7 cellular contexts compared by ENCODE assay signal in genomic region chr16:67227567-67227921, GRCh38. TPM values are rescaled to one million over a fixed set of nuclear protein-coding genes. Genes with fewer than 3 reads are reported as not detected.
DNase-seq lines count a peak whose midpoint lies in the region; ATAC-seq and TF ChIP-seq lines count a peak whose summit lies in the region.

No MANE protein-coding gene starts in this region.

- no peaks in the 10 kb centered on the region for H3K27me3 ChIP-seq in HL-60 (ENCODE audit: insufficient read depth, poor library complexity, severe bottlenecking)

- TF ChIP-seq CTCF in HL-60 (IDR thresholded peaks at IDR 0.05; ENCODE audit: insufficient read depth, low read length): no peak

- H3K4me1 Mint-ChIP-seq in activated naive CD8-positive, alpha-beta T cell (ENCODE audit: low read depth): peaks cover 44% of the 10 kb centered on the region
- H3K4me1 Mint-ChIP-seq in stimulated activated naive CD8-positive, alpha-beta T cell treated with anti-CD3 and anti-CD28 coated beads, Interleukin-15, amount 100 ng/mL, for 72 hours: peaks cover 56% of the 10 kb centered on the region

- H3K4me3 Mint-ChIP-seq in activated naive CD8-positive, alpha-beta T cell: peak overlapping the region; percentile 100
- H3K4me3 Mint-ChIP-seq in stimulated activated naive CD8-positive, alpha-beta T cell treated with anti-CD3 and anti-CD28 coated beads, Interleukin-15, amount 100 ng/mL, for 72 hours: peak overlapping the region; percentile 98 to 100

- H3K27ac Mint-ChIP-seq in activated naive CD8-positive, alpha-beta T cell: peak overlapping the region; percentile 100
- peak overlapping the region; percentile 96 to 98 for H3K27ac Mint-ChIP-seq in stimulated activated naive CD8-positive, alpha-beta T cell treated with anti-CD3 and anti-CD28 coated beads, Interleukin-15, amount 100 ng/mL, for 72 hours

- peak overlapping the region; percentile 49 for H3K27ac ChIP-seq in HL-60 (replicated peaks)

- H3K27me3 Mint-ChIP-seq in activated naive CD8-positive, alpha-beta T cell: no peaks in the 10 kb centered on the region
- no peaks in the 10 kb centered on the region for H3K27me3 Mint-ChIP-seq in stimulated activated naive CD8-positive, alpha-beta T cell treated with anti-CD3 and anti-CD28 coated beads, Interleukin-15, amount 100 ng/mL, for 72 hours

- no peak for ATAC-seq in stimulated activated naive CD8-positive, alpha-beta T cell treated with anti-CD3 and anti-CD28 coated beads, Interleukin-15, amount 100 ng/mL, for 72 hours
- no peak for ATAC-seq in GM19455 (IDR thresholded peaks at IDR 0.05; ENCODE audit: unreplicated experiment)

- no peak for DNase-seq in HL-60 (ENCODE audit: low read depth in 1 of 2, low spot score in 1 of 2)
- DNase-seq in stimulated activated naive CD8-positive, alpha-beta T cell treated with anti-CD3 and anti-CD28 coated beads, Interleukin-15, amount 100 ng/mL, for 72 hours: no peak
- no peak for DNase-seq in NCI-H187 treated with DMSO at 0.1 percent for 48 hours (lab: John Stamatoyannopoulos, UW)
- no peak for DNase-seq in H4 (ENCODE audit: low spot score)

- H3K9me3 Mint-ChIP-seq in activated naive CD8-positive, alpha-beta T cell (ENCODE audit: low read depth): no peaks in the 10 kb centered on the region
- no peaks in the 10 kb centered on the region for H3K9me3 Mint-ChIP-seq in stimulated activated naive CD8-positive, alpha-beta T cell treated with anti-CD3 and anti-CD28 coated beads, Interleukin-15, amount 100 ng/mL, for 72 hours

- H3K36me3 Mint-ChIP-seq in activated naive CD8-positive, alpha-beta T cell: peaks cover 7% of the 10 kb centered on the region

- H3K4me3 ChIP-seq in HL-60 (replicated peaks; ENCODE audit: insufficient read depth, low read length) (peak overlapping the region; percentile 100), iPS-18c (ENCODE audit: insufficient read depth, low read depth, low read length) (peak overlapping the region; percentile 89)

- peaks cover 2% of the 10 kb centered on the region for H3K9me3 ChIP-seq in iPS-18c (ENCODE audit: control insufficient read depth, insufficient read depth, low read length)

RNA-seq across cellular contexts. Expression of gene TMEM208, which starts 0.6 kb away (rescaled TPM):
- total RNA-seq in H4 (2014; rRNA removed; shearing (Covaris generic)): 31.1 and 38.4 TPM in 2 replicates

RNA-seq across cellular contexts. Expression of gene FHOD1, which starts 19.7 kb away (rescaled TPM):
- total RNA-seq in H4 (2014; rRNA removed; shearing (Covaris generic)): 18.4 and 21.2 TPM in 2 replicates

RNA-seq across cellular contexts. Expression of gene SLC9A5, which starts 21.2 kb away (rescaled TPM):
- 0.81 and 1.4 TPM in 2 replicates for total RNA-seq in H4 (2014; rRNA removed; shearing (Covaris generic))

RNA-seq across cellular contexts. Expression of gene ELMO3, which starts 28.6 kb away (rescaled TPM):
- total RNA-seq in H4 (2014; rRNA removed; shearing (Covaris generic)): 0.06 and 0.29 TPM in 2 replicates

RNA-seq across cellular contexts. Expression of gene E2F4, which starts 35.6 kb away (rescaled TPM):
- 78.4 and 80.7 TPM in 2 replicates for total RNA-seq in H4 (2014; rRNA removed; shearing (Covaris generic))
